ENCODE assay signal across 12 cellular contexts in the genomic region with DNA sequence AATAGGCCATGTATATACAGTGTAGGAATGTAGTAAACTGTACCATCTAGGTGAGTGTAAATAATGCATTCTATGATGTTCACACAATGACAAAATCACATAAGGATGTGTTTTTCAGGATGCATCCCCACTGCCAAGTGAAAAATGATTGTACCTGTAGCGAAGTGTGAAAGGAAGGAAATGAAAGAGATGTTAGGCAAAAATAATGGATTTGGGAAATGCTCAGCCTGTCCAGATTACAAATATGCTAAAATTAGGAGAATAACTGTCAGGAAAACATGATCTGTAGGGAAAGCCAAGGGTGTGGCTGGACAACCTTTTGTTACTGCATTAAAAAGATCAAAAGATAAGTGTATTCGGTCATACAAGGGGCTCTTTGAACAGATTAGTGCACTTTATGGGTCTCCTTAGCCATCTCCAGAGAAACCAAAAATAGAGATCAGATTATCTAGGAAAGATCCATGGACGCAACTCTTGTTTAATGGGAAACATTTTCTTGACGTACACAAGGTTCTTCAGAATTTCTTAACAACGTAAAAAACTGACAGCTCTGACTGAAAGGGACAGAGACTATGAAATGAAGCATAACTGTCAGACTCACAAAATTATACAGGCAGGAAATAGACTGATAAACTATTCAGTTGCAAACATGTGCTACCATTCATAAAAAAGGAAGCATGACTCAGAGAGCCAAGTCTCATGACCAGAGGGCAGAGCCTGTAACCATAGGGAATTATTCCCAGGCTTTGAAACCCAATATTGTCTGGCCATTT.
DNase-seq lines count a peak whose midpoint lies in the region; ATAC-seq and TF ChIP-seq lines count a peak whose summit lies in the region.
"Had no signal": no experiment of that assay in that cellular context is flagged by ENCODE, and none has a peak within 500 bp of the region (broad histone marks: within the 10 kb centered on the region; RNA-seq: fewer than 3 reads in every experiment).

No MANE protein-coding gene starts in this region.

- DNase-seq in CD14-positive monocyte (ENCODE audit: low spot score): peak; percentile 64
- DNase-seq in LHCN-M2 (ENCODE audit: low read depth): peak; percentile 93
- peak; percentile 55 for DNase-seq in brain pericyte (ENCODE audit: low read depth, low spot score)
- DNase-seq in lower lobe of right lung: no peak
- no peak for DNase-seq in NCI-H2171 treated with DMSO at 0.1 percent for 48 hours (lab: John Stamatoyannopoulos, UW)
- DNase-seq in activated CD4-positive, alpha-beta T cell treated with anti-CD3 and anti-CD28 coated beads for 4 hours: no peak
- no peak for DNase-seq in activated CD4-positive, alpha-beta T cell treated with anti-CD3 and anti-CD28 coated beads, Interleukin-2, amount 10 ng/mL, durations not matched to agents 24 days and 14 days
- no peak for DNase-seq in NCI-H1930 (lab: John Stamatoyannopoulos, UW)
- DNase-seq: RPMI8226 had no signal

- ATAC-seq in lower lobe of right lung: peak; percentile 62 to 66

- H3K4me3 ChIP-seq in lower lobe of right lung: no peak overlapping the region
- H3K4me3 ChIP-seq: skin epidermis, thoracic aorta had no signal

- H3K36me3 Mint-ChIP-seq in CD14-positive monocyte: no peaks in the 10 kb centered on the region
- no peaks in the 10 kb centered on the region for H3K36me3 Mint-ChIP-seq in activated CD4-positive, alpha-beta T cell treated with anti-CD3 and anti-CD28 coated beads, Interleukin-2, amount 10 ng/mL, durations not matched to agents 24 days and 14 days (ENCODE audit: low read depth)

- no peaks in the 10 kb centered on the region for H3K27me3 ChIP-seq in lower lobe of right lung (ENCODE audit: low read depth)

- H3K9me3 ChIP-seq in lower lobe of right lung: no peaks in the 10 kb centered on the region
- H3K9me3 ChIP-seq: thoracic aorta had no signal

- H3K27ac ChIP-seq in lower lobe of right lung: no peak overlapping the region
- H3K27ac ChIP-seq: KMS-11, thoracic aorta had no signal

- H3K4me1 Mint-ChIP-seq in CD14-positive monocyte: peaks cover 24% of the 10 kb centered on the region
- no peaks in the 10 kb centered on the region for H3K4me1 Mint-ChIP-seq in activated CD4-positive, alpha-beta T cell treated with anti-CD3 and anti-CD28 coated beads, Interleukin-2, amount 10 ng/mL, durations not matched to agents 24 days and 14 days

- peaks cover 0 to 3% (median 1%) of the 10 kb centered on the region in 3 donors for H3K27me3 Mint-ChIP-seq in CD14-positive monocyte (ENCODE audit: low read depth in 3 of 3)
- no peaks in the 10 kb centered on the region for H3K27me3 Mint-ChIP-seq in activated CD4-positive, alpha-beta T cell treated with anti-CD3 and anti-CD28 coated beads, Interleukin-2, amount 10 ng/mL, durations not matched to agents 24 days and 14 days

- peaks cover 4% of the 10 kb centered on the region for H3K4me1 ChIP-seq in lower lobe of right lung

- no peaks in the 10 kb centered on the region for H3K36me3 ChIP-seq in lower lobe of right lung
- H3K36me3 ChIP-seq: thoracic aorta had no signal

- H3K4me3 Mint-ChIP-seq in CD14-positive monocyte: no peak overlapping the region
- H3K4me3 Mint-ChIP-seq in activated CD4-positive, alpha-beta T cell treated with anti-CD3 and anti-CD28 coated beads, Interleukin-2, amount 10 ng/mL, durations not matched to agents 24 days and 14 days: no peak overlapping the region

- intact Hi-C loops in CD14-positive monocyte (cut with micrococcal nuclease) (loop anchor here in 1 of 2 donors (5.0 kb wide), 1 partner anchor 67 kb away; no protein-coding TSS in a partner anchor), lower lobe of right lung (cut with DNase I) (no loop called here)
- intact Hi-C loops in activated CD4-positive, alpha-beta T cell treated with anti-CD3 and anti-CD28 coated beads, Interleukin-2, amount 10 ng/mL, durations not matched to agents 24 days and 14 days (cut with micrococcal nuclease): no loop called here

- peak overlapping the region in 5 of 7 donors; percentile 14 to 71 (median 33) for H3K27ac Mint-ChIP-seq in CD14-positive monocyte
- no peak overlapping the region for H3K27ac Mint-ChIP-seq in activated CD4-positive, alpha-beta T cell treated with anti-CD3 and anti-CD28 coated beads, Interleukin-2, amount 10 ng/mL, durations not matched to agents 24 days and 14 days

- peaks cover 0 to 6% (median 2%) of the 10 kb centered on the region in 7 donors for H3K9me3 Mint-ChIP-seq in CD14-positive monocyte
- H3K9me3 Mint-ChIP-seq in activated CD4-positive, alpha-beta T cell treated with anti-CD3 and anti-CD28 coated beads, Interleukin-2, amount 10 ng/mL, durations not matched to agents 24 days and 14 days: no peaks in the 10 kb centered on the region

- TF ChIP-seq CTCF in CD14-positive monocyte (IDR thresholded peaks at IDR 0.05): no peak
- no peak for TF ChIP-seq CTCF in lower lobe of right lung (IDR thresholded peaks at IDR 0.05)

Comparison
In these comparisons a context has a peak if more than half of its experiments do, and no peak if none do; other contexts are left out.
1. DNase-seq: peak in CD14-positive monocyte (single experiment), LHCN-M2 (single experiment) and brain pericyte (single experiment); none in lower lobe of right lung (single experiment), NCI-H2171 treated with DMSO at 0.1 percent for 48 hours (single experiment), activated CD4-positive, alpha-beta T cell treated with anti-CD3 and anti-CD28 coated beads for 4 hours (0 of 2), activated CD4-positive, alpha-beta T cell treated with anti-CD3 and anti-CD28 coated beads, Interleukin-2, amount 10 ng/mL, durations not matched to agents 24 days and 14 days (single experiment) and NCI-H1930 (0 of 2).